Comparison of ENCODE assay signal across 1 cellular context in genomic region chr2:215968499-215968898, GRCh38.
TF ChIP-seq lines count a peak whose summit lies in the region.

No MANE protein-coding gene starts in this region.

TF ChIP-seq in GM23338, 12 proteins besides CTCF, POLR2A, EP300 and RAD21 (continued from another document):
- TF ChIP-seq REST (IDR thresholded peaks at IDR 0.05; ENCODE audit: unreplicated experiment) (no peak), ZNF462 (CRISPR knock-in tag; IDR thresholded peaks at IDR 0.05) (no peak)
TF ChIP-seq in GM23338: peak in this region for 0.
